Comparison of ENCODE assay signal across 17 cellular contexts in genomic region chr12:39878753-39879152, GRCh38.
DNase-seq lines count a peak whose midpoint lies in the region; ATAC-seq, FAIRE-seq and TF ChIP-seq lines count a peak whose summit lies in the region.
"Had no signal": no experiment of that assay in that cellular context is flagged by ENCODE, and none has a peak within 500 bp of the region (broad histone marks: within the 10 kb centered on the region; RNA-seq: fewer than 3 reads in every experiment).

No MANE protein-coding gene starts in this region.

- H3K27me3 ChIP-seq in GM23338 (ENCODE audit: insufficient read depth): no peaks in the 10 kb centered on the region
- no peaks in the 10 kb centered on the region for H3K27me3 ChIP-seq in bronchial epithelial cell (ENCODE audit: control insufficient read depth, insufficient read depth, low read length)
- H3K27me3 ChIP-seq in mesendoderm (ENCODE audit: insufficient read depth, low read length, poor library complexity): no peaks in the 10 kb centered on the region

- no peak overlapping the region for H3K4ac ChIP-seq in mesendoderm (ENCODE audit: low read depth, low read length)

- H3K4me3 ChIP-seq in GM23338 (no peak overlapping the region), bronchial epithelial cell (ENCODE audit: low read depth, low read length) (no peak overlapping the region), mesendoderm (ENCODE audit: low read length) (no peak overlapping the region)

- no peak overlapping the region for H3K4me3 Mint-ChIP-seq in GM23338
- H3K4me3 Mint-ChIP-seq: CD4-positive, alpha-beta memory T cell had no signal

- no peak overlapping the region for H3K18ac ChIP-seq in mesendoderm (ENCODE audit: low read length)

- peak; percentile 32 for DNase-seq in GM23338 (ENCODE audit: low spot score)
- no peak for DNase-seq in bronchial epithelial cell (ENCODE audit: low read depth)
- DNase-seq in mesendoderm: peak; percentile 27
- DNase-seq in NCI-H748 treated with DMSO at 0.1 percent for 48 hours (lab: John Stamatoyannopoulos, UW): no peak
- no peak for DNase-seq in COR-L47 (lab: John Stamatoyannopoulos, UW)
- DNase-seq in NCI-H2107 (lab: John Stamatoyannopoulos, UW): no peak
- DNase-seq: 8988T; C1 segment of cervical spinal cord; Caco-2; CD4-positive, alpha-beta memory T cell; DMS153; DND-41; H7; HCEC 1CT had no signal

- no peak overlapping the region for H4K5ac ChIP-seq in mesendoderm (ENCODE audit: low read length)

- no peak overlapping the region for H3K23ac ChIP-seq in mesendoderm (ENCODE audit: low read length)

- H3K9ac ChIP-seq in mesendoderm (ENCODE audit: low read length): no peak overlapping the region

- TF ChIP-seq CTCF in GM23338 (conservative IDR thresholded peaks at IDR 0.05; ENCODE audit: low read depth in 2 of 2) (no peak), bronchial epithelial cell (IDR thresholded peaks at IDR 0.05; ENCODE audit: insufficient read depth, low read length, severe bottlenecking) (no peak)

- H3K36me3 Mint-ChIP-seq in GM23338 (ENCODE audit: low read depth): peaks cover 38% of the 10 kb centered on the region

- H3K27ac ChIP-seq in GM23338 (ENCODE audit: low read depth): no peak overlapping the region
- H3K27ac ChIP-seq in mesendoderm (ENCODE audit: low read depth, low read length): no peak overlapping the region

- H2AFZ ChIP-seq in GM23338: no peak overlapping the region

- H3K9me3 Mint-ChIP-seq in GM23338: peaks cover 34% of the 10 kb centered on the region

- no peaks in the 10 kb centered on the region for H3K27me3 Mint-ChIP-seq in GM23338 (ENCODE audit: insufficient read depth, low read depth, poor library complexity)
- H3K27me3 Mint-ChIP-seq: CD4-positive, alpha-beta memory T cell had no signal

- H2BK120ac ChIP-seq in mesendoderm (ENCODE audit: low read depth, low read length): no peak overlapping the region

- H3K79me1 ChIP-seq in mesendoderm (ENCODE audit: low read length): no peaks in the 10 kb centered on the region

- H3K4me2 ChIP-seq in GM23338 (no peak overlapping the region), mesendoderm (ENCODE audit: low read length) (no peak overlapping the region)

- no peak overlapping the region for H4K8ac ChIP-seq in mesendoderm (ENCODE audit: low read depth, low read length)

- H3K56ac ChIP-seq in mesendoderm (ENCODE audit: low read length): no peak overlapping the region

- H3K4me1 Mint-ChIP-seq in GM23338: peaks cover 13% of the 10 kb centered on the region
- H3K4me1 Mint-ChIP-seq: CD4-positive, alpha-beta memory T cell had no signal

- peaks cover 9% of the 10 kb centered on the region; the same call in 1 of the 2 replicates for H3K9me2 ChIP-seq in GM23338 (ENCODE audit: insufficient read depth)

- H2AK5ac ChIP-seq in mesendoderm (ENCODE audit: low read length): no peak overlapping the region

- H3K4me1 ChIP-seq in GM23338 (ENCODE audit: insufficient read depth) (peaks cover 6% of the 10 kb centered on the region; the same call in 1 of the 2 replicates), mesendoderm (ENCODE audit: control insufficient read depth, low read depth, low read length) (no peaks in the 10 kb centered on the region)
- H3K4me1 ChIP-seq: Caco-2 had no signal

- H3K27ac Mint-ChIP-seq in GM23338: no peak overlapping the region
- H3K27ac Mint-ChIP-seq: CD4-positive, alpha-beta memory T cell had no signal

- H2BK15ac ChIP-seq in mesendoderm (replicated peaks; ENCODE audit: low read depth): no peak overlapping the region

- peak; percentile 64 for FAIRE-seq in bronchial epithelial cell (lab: Jason Lieb, UNC)
- FAIRE-seq: G401.6, GM12892, H1 had no signal

- ATAC-seq in GM23338: no peak

- no peaks in the 10 kb centered on the region for H3F3A ChIP-seq in GM23338 (replicated peaks; ENCODE audit: low read depth)

- H2BK5ac ChIP-seq in mesendoderm (ENCODE audit: low read length): no peak overlapping the region

- no peaks in the 10 kb centered on the region for H4K20me1 ChIP-seq in GM23338 (replicated peaks; ENCODE audit: insufficient read depth)

- peaks cover 6% of the 10 kb centered on the region; the same call in 1 of the 2 replicates for H3K36me3 ChIP-seq in GM23338 (ENCODE audit: insufficient read depth)
- H3K36me3 ChIP-seq in bronchial epithelial cell (ENCODE audit: control insufficient read depth, insufficient read depth, low read length): no peaks in the 10 kb centered on the region
- H3K36me3 ChIP-seq in mesendoderm (ENCODE audit: control insufficient read depth, insufficient read depth, low read length): no peaks in the 10 kb centered on the region

- H3K79me2 ChIP-seq in GM23338 (replicated peaks; ENCODE audit: insufficient read depth): no peaks in the 10 kb centered on the region
- H3K79me2 ChIP-seq in mesendoderm (ENCODE audit: control insufficient read depth, insufficient read depth, low read length): no peaks in the 10 kb centered on the region

TF ChIP-seq in GM23338, 12 proteins besides CTCF, POLR2A, EP300 and RAD21:
- TF ChIP-seq, protein P1, sequence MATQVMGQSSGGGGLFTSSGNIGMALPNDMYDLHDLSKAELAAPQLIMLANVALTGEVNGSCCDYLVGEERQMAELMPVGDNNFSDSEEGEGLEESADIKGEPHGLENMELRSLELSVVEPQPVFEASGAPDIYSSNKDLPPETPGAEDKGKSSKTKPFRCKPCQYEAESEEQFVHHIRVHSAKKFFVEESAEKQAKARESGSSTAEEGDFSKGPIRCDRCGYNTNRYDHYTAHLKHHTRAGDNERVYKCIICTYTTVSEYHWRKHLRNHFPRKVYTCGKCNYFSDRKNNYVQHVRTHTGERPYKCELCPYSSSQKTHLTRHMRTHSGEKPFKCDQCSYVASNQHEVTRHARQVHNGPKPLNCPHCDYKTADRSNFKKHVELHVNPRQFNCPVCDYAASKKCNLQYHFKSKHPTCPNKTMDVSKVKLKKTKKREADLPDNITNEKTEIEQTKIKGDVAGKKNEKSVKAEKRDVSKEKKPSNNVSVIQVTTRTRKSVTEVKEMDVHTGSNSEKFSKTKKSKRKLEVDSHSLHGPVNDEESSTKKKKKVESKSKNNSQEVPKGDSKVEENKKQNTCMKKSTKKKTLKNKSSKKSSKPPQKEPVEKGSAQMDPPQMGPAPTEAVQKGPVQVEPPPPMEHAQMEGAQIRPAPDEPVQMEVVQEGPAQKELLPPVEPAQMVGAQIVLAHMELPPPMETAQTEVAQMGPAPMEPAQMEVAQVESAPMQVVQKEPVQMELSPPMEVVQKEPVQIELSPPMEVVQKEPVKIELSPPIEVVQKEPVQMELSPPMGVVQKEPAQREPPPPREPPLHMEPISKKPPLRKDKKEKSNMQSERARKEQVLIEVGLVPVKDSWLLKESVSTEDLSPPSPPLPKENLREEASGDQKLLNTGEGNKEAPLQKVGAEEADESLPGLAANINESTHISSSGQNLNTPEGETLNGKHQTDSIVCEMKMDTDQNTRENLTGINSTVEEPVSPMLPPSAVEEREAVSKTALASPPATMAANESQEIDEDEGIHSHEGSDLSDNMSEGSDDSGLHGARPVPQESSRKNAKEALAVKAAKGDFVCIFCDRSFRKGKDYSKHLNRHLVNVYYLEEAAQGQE (IDR thresholded peaks at IDR 0.05; ENCODE audit: unreplicated experiment): no peak
- TF ChIP-seq JUNB (IDR thresholded peaks at IDR 0.05; ENCODE audit: unreplicated experiment): no peak
- TF ChIP-seq, protein P2, sequence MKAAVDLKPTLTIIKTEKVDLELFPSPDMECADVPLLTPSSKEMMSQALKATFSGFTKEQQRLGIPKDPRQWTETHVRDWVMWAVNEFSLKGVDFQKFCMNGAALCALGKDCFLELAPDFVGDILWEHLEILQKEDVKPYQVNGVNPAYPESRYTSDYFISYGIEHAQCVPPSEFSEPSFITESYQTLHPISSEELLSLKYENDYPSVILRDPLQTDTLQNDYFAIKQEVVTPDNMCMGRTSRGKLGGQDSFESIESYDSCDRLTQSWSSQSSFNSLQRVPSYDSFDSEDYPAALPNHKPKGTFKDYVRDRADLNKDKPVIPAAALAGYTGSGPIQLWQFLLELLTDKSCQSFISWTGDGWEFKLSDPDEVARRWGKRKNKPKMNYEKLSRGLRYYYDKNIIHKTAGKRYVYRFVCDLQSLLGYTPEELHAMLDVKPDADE (IDR thresholded peaks at IDR 0.05): no peak
- TF ChIP-seq NANOG (IDR thresholded peaks at IDR 0.05; ENCODE audit: borderline replicate concordance): no peak

Comparison
In these comparisons a context has a peak if more than half of its experiments do, and no peak if none do; other contexts are left out.
1. DNase-seq: peak in GM23338 (single experiment) and mesendoderm (single experiment); none in bronchial epithelial cell (single experiment), NCI-H748 treated with DMSO at 0.1 percent for 48 hours (single experiment), COR-L47 (single experiment) and NCI-H2107 (single experiment).